In genomic region chr5:53031695-53032096, GRCh38 we compare ENCODE assay signal across 10 cellular contexts. TPM values are rescaled to one million over a fixed set of nuclear protein-coding genes. Genes with fewer than 3 reads are reported as not detected.
DNase-seq lines count a peak whose midpoint lies in the region; ATAC-seq and TF ChIP-seq lines count a peak whose summit lies in the region.
"Had no signal": no experiment of that assay in that cellular context is flagged by ENCODE, and none has a peak within 500 bp of the region (broad histone marks: within the 10 kb centered on the region; RNA-seq: fewer than 3 reads in every experiment).

No MANE protein-coding gene starts in this region.

- DNase-seq in activated CD4-positive, CD25-positive, alpha-beta regulatory T cell treated with anti-CD3 and anti-CD28 coated beads, Interleukin-2, amount 50 U/mL, for 72 hours: no peak
- DNase-seq in WTC11 (ENCODE audit: low spot score) (no peak), fibroblast of the conjunctiva (ENCODE audit: low read depth) (peak; percentile 69), stromal cell of bone marrow (ENCODE audit: low read depth) (peak; percentile 57), DMS79 (lab: John Stamatoyannopoulos, UW) (no peak), hippocampal formation (lab: John Stamatoyannopoulos, UW) (no peak), NCI-H187 (lab: John Stamatoyannopoulos, UW) (no peak)
- DNase-seq: head of caudate nucleus had no signal

- no peaks in the 10 kb centered on the region for H3K27me3 Mint-ChIP-seq in WTC11 (ENCODE audit: low read depth)
- H3K27me3 Mint-ChIP-seq: type B pancreatic cell had no signal

- peaks cover 9% of the 10 kb centered on the region for H3K4me1 Mint-ChIP-seq in WTC11

- no peak for TF ChIP-seq CTCF in WTC11 (IDR thresholded peaks at IDR 0.05)

- ATAC-seq in activated CD4-positive, CD25-positive, alpha-beta regulatory T cell treated with anti-CD3 and anti-CD28 coated beads, Interleukin-2, amount 50 U/mL, for 24 hours: peak; percentile 33 to 57
- ATAC-seq in WTC11: no peak

- H3K27ac Mint-ChIP-seq in WTC11: peak overlapping the region; percentile 6
- H3K27ac Mint-ChIP-seq: type B pancreatic cell had no signal

- POLR2A ChIA-PET in WTC11 (lab: Charles Lee): no interaction called here

- H3K36me3 Mint-ChIP-seq in WTC11: no peaks in the 10 kb centered on the region

- H3K9me3 Mint-ChIP-seq in WTC11: no peaks in the 10 kb centered on the region
- H3K9me3 Mint-ChIP-seq: type B pancreatic cell had no signal

- CTCF ChIA-PET in WTC11 (lab: Charles Lee): interaction anchor here (0.9 to 1.8 kb wide), 2 partner anchors 83 to 116 kb away, joined by 3 to 7 read pairs; no protein-coding TSS in a partner anchor

- H3K4me3 Mint-ChIP-seq in WTC11: no peak overlapping the region
- H3K4me3 Mint-ChIP-seq: type B pancreatic cell had no signal

TF ChIP-seq in WTC11, 78 proteins besides CTCF, POLR2A, EP300 and RAD21:
- peak; percentile 98 for TF ChIP-seq GABPB1 (CRISPR knock-in tag; IDR thresholded peaks at IDR 0.05)
- no peak for TF ChIP-seq MAX (CRISPR knock-in tag; IDR thresholded peaks at IDR 0.05)

RNA-seq across cellular contexts. Expression of gene ITGA2, which starts 42.5 kb away (rescaled TPM):
- total RNA-seq in WTC11 (2021): 5.3 to 5.5 TPM (median 5.5 TPM) in 3 replicates

Comparison
In these comparisons a context has a peak if more than half of its experiments do, and no peak if none do; other contexts are left out.
1. DNase-seq: peak in fibroblast of the conjunctiva (single experiment) and stromal cell of bone marrow (single experiment); none in activated CD4-positive, CD25-positive, alpha-beta regulatory T cell treated with anti-CD3 and anti-CD28 coated beads, Interleukin-2, amount 50 U/mL, for 72 hours (single experiment), WTC11 (single experiment), DMS79 (single experiment), hippocampal formation (0 of 2) and NCI-H187 (0 of 2).